In the genomic region with DNA sequence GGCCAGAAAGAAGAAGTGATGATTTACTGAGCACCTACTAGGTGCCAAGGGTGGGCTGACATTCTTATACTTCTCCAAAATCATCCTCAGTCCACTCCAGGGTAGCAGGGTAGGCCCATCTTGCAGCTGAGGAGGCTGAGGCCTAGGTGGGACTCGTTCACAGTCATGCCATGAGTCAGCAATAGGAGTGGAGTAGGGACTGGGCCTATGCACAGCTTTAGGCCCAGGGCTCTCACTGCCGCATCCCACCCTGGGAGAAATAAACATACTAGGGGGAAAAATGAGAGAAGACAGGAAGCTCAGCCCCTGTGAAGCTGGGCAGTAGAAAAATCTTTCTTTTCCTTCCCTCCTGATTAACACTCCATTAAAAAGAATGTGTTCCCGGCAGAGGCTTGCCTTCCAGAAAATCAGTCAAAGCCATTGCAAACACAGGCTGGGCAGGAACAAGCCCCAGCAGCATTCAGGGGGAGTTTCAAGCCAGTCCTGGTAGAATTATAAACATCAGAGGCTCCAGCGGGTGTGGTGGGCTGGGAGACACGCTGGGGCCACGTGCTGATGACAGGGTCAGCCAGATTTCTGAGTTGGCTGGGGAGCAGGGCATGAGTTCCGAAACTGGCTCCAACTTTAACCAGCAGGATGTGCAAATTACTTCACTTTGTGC, we compare ENCODE assay signal across 9 cellular contexts. TPM values are rescaled to one million over a fixed set of nuclear protein-coding genes. Genes with fewer than 3 reads are reported as not detected.
DNase-seq lines count a peak whose midpoint lies in the region; ATAC-seq and TF ChIP-seq lines count a peak whose summit lies in the region.
"Had no signal": no experiment of that assay in that cellular context is flagged by ENCODE, and none has a peak within 500 bp of the region (broad histone marks: within the 10 kb centered on the region; RNA-seq: fewer than 3 reads in every experiment).

No MANE protein-coding gene starts in this region.

- H3K4me3 ChIP-seq in AG04450 (ENCODE audit: low read depth, low read length), result peak overlapping the region; percentile 65
- H3K4me3 ChIP-seq in fibroblast of villous mesenchyme (ENCODE audit: low read depth, low read length), result peak overlapping the region; percentile 61

- TF ChIP-seq CTCF in AG04450 (IDR thresholded peaks at IDR 0.05; ENCODE audit: low read depth, low read length), result no peak
- TF ChIP-seq CTCF in RWPE1 (conservative IDR thresholded peaks at IDR 0.05; ENCODE audit: low read depth), result no peak
- no peak for TF ChIP-seq CTCF in fibroblast of villous mesenchyme (IDR thresholded peaks at IDR 0.05; ENCODE audit: insufficient read depth, low read depth, low read length)

- no peak for DNase-seq in AG04450 (ENCODE audit: low read depth, low spot score)
- no peak for DNase-seq in RWPE1 (ENCODE audit: low spot score)
- peak; percentile 73 for DNase-seq in fibroblast of villous mesenchyme (ENCODE audit: low read depth)
- DNase-seq in occipital lobe (lab: John Stamatoyannopoulos, UW), result peak; percentile 13
- DNase-seq in HUDEP-2 (lab: John Stamatoyannopoulos, UW; ENCODE audit: unreplicated experiment in 76 of 76), result no peak
- DNase-seq in SHP77 treated with DMSO at 0.1 percent for 48 hours (lab: John Stamatoyannopoulos, UW), result no peak
- DNase-seq in stimulated activated naive CD8-positive, alpha-beta T cell treated with anti-CD3 and anti-CD28 coated beads, Interleukin-15, Interleukin-2, amounts not matched to agents 100 U/mL and 50 U/mL, for 24 hours, result no peak
- DNase-seq: Karpas-422 had no signal

- POLR2A ChIA-PET in AG04450 (lab: Yijun Ruan, JAX) (no interaction called here), RWPE1 (lab: Yijun Ruan, JAX; ENCODE audit: low non-redundant PET) (no interaction called here)

- H3K9me3 ChIP-seq in AG04450 (ENCODE audit: control insufficient read depth, insufficient read depth, low read length), result no peaks in the 10 kb centered on the region; the same call in 1 of the 2 replicates

- CTCF ChIA-PET in AG04450 (lab: Charles Lee), result no interaction called here
- CTCF ChIA-PET in RWPE1 (lab: Yijun Ruan, JAX), result no interaction called here

- no peaks in the 10 kb centered on the region for H3K27me3 ChIP-seq in AG04450 (ENCODE audit: control insufficient read depth, insufficient read depth, low read length)

- H3K27ac ChIP-seq in AG04450 (ENCODE audit: low read depth, low read length) (peak overlapping the region; percentile 91), RWPE1 (peak overlapping the region; percentile 85)

- no peak for ATAC-seq in HG02981 (IDR thresholded peaks at IDR 0.05; ENCODE audit: unreplicated experiment)
- ATAC-seq in stimulated activated naive CD8-positive, alpha-beta T cell treated with anti-CD3 and anti-CD28 coated beads, Interleukin-15, Interleukin-2, amounts not matched to agents 100 U/mL and 50 U/mL, for 24 hours, result no peak

RNA-seq across cellular contexts. Expression of a gene that starts 1.8 kb away (rescaled TPM):
- polyA plus RNA-seq in AG04450 (2011; rRNA removed), result 27.1 and 34.3 TPM in 2 replicates
- 19.0 TPM in 2 replicates for polyA minus RNA-seq in AG04450 (2011; rRNA and poly(A)+ RNA removed)
- total RNA-seq in fibroblast of villous mesenchyme (11.6 and 22.0 TPM in 2 replicates), occipital lobe (4.2 TPM)

Comparison
In these comparisons a context has a peak if more than half of its experiments do, and no peak if none do; other contexts are left out.
1. DNase-seq: peak in fibroblast of villous mesenchyme (single experiment) and occipital lobe (single experiment); none in AG04450 (single experiment), RWPE1 (single experiment), HUDEP-2 (0 of 76), SHP77 treated with DMSO at 0.1 percent for 48 hours (single experiment) and stimulated activated naive CD8-positive, alpha-beta T cell treated with anti-CD3 and anti-CD28 coated beads, Interleukin-15, Interleukin-2, amounts not matched to agents 100 U/mL and 50 U/mL, for 24 hours (single experiment).